ENCODE assay signal across 17 cellular contexts in genomic region chr3:186634207-186634606, GRCh38. TPM values are rescaled to one million over a fixed set of nuclear protein-coding genes. Genes with fewer than 3 reads are reported as not detected.
"Had no signal": no experiment of that assay in that cellular context is flagged by ENCODE, and none has a peak within 500 bp of the region (broad histone marks: within the 10 kb centered on the region; RNA-seq: fewer than 3 reads in every experiment).

No MANE protein-coding gene starts in this region.

RNA-seq across cellular contexts. Expression of gene FETUB, which starts 6.0 kb away (rescaled TPM):
- total RNA-seq: chondrocyte, dermis microvascular lymphatic vessel endothelial cell, endodermal cell, esophagus mucosa, gastrocnemius medialis, glomerular endothelial cell, kidney epithelial cell, left cardiac atrium, left ventricle myocardium inferior, lower lobe of right lung, lung microvascular endothelial cell, mesenteric fat pad, mesothelial cell of epicardium, mucosa of descending colon, myocyte had no signal
- polyA plus RNA-seq: heart right ventricle had no signal

RNA-seq across cellular contexts. Expression of gene AHSG, which starts 21.3 kb away (rescaled TPM):
- total RNA-seq: chondrocyte, dermis microvascular lymphatic vessel endothelial cell, endodermal cell, esophagus mucosa, esophagus squamous epithelium, glomerular endothelial cell, heart right ventricle, kidney epithelial cell, left ventricle myocardium inferior, lower lobe of right lung, lung microvascular endothelial cell, mesenteric fat pad, mesothelial cell of epicardium, mucosa of descending colon, myocyte had no signal
- polyA plus RNA-seq: heart right ventricle had no signal

RNA-seq across cellular contexts. Expression of gene HRG, which starts 31.6 kb away (rescaled TPM):
- total RNA-seq: chondrocyte, dermis microvascular lymphatic vessel endothelial cell, endodermal cell, esophagus squamous epithelium, glomerular endothelial cell, left ventricle myocardium inferior, lower lobe of right lung, lung microvascular endothelial cell, mesenteric fat pad, mesothelial cell of epicardium, mucosa of descending colon, myocyte had no signal
- polyA plus RNA-seq: heart right ventricle had no signal
